17 cellular contexts compared by ENCODE assay signal in the genomic region with DNA sequence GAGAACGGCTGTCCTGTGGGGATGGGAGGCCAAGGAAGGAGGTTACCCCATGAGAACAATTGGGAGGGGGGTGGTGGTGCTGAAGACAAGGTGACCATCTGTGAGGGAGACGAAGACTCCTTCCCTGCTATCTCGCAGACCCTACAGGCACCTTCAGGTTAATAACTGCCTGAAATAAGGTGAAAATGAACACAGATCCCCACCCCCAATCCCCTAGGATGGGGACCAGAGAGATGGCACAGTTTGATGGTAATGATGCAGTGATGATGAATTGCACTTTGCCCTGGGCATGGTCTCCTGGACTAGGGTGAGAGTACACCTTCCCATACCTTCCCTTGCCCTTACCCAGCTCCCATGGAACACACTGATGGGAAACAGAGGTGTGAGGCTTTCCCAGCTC. TPM values are rescaled to one million over a fixed set of nuclear protein-coding genes. Genes with fewer than 3 reads are reported as not detected.
"Had no signal": no experiment of that assay in that cellular context is flagged by ENCODE, and none has a peak within 500 bp of the region (broad histone marks: within the 10 kb centered on the region; RNA-seq: fewer than 3 reads in every experiment).

No MANE protein-coding gene starts in this region.

- H3K27me3 Mint-ChIP-seq: activated CD4-positive, alpha-beta memory T cell treated with anti-CD3 and anti-CD28 coated beads, Interleukin-2, amount 10 ng/mL, durations not matched to agents 7 days and 5 days; effector memory CD8-positive, alpha-beta T cell had no signal

- H3K27ac Mint-ChIP-seq: activated CD4-positive, alpha-beta memory T cell treated with anti-CD3 and anti-CD28 coated beads, Interleukin-2, amount 10 ng/mL, durations not matched to agents 7 days and 5 days; T-helper 2 cell treated with Interferon-gamma antibody and Interleukin-4, amounts not matched to agents 5 μg/mL and 100 μg/mL, for 36 hours had no signal

- ATAC-seq: effector memory CD8-positive, alpha-beta T cell had no signal

- H3K27me3 ChIP-seq: tibial nerve had no signal

- H3K27ac ChIP-seq: skin epidermis, tibial nerve had no signal

- H3K9me3 ChIP-seq: tibial nerve had no signal

- DNase-seq: activated CD4-positive, alpha-beta memory T cell treated with anti-CD3 and anti-CD28 coated beads, Interleukin-2, amount 10 ng/mL, durations not matched to agents 7 days and 5 days; activated CD4-positive, alpha-beta T cell treated with anti-CD3 and anti-CD28 coated beads for 1 hour; activated CD8-positive, alpha-beta memory T cell treated with anti-CD3 and anti-CD28 coated beads, Interleukin-2, amount 50 U/mL, for 48 hours; activated naive CD4-positive, alpha-beta T cell treated with anti-CD3 and anti-CD28 coated beads, Interleukin-2, amount 10 ng/mL, durations not matched to agents 7 days and 5 days; dermis blood vessel endothelial cell; effector memory CD8-positive, alpha-beta T cell; foreskin melanocyte; immature natural killer cell; stimulated activated CD4-positive, alpha-beta T cell treated with anti-CD3 and anti-CD28 coated beads, Interleukin-4, amount 100 ng/mL, for 24 hours; stimulated activated naive CD4-positive, alpha-beta T cell treated with Interleukin-2 at 50 U/mL for 16 hours; substantia nigra; SW 1271 had no signal

- H3K4me3 Mint-ChIP-seq: activated CD4-positive, alpha-beta memory T cell treated with anti-CD3 and anti-CD28 coated beads, Interleukin-2, amount 10 ng/mL, durations not matched to agents 7 days and 5 days; activated naive CD4-positive, alpha-beta T cell treated with anti-CD3 and anti-CD28 coated beads, Interleukin-2, amount 10 ng/mL, durations not matched to agents 7 days and 5 days had no signal

- H3K9me3 Mint-ChIP-seq: activated CD4-positive, alpha-beta memory T cell treated with anti-CD3 and anti-CD28 coated beads, Interleukin-2, amount 10 ng/mL, durations not matched to agents 7 days and 5 days; activated naive CD4-positive, alpha-beta T cell treated with anti-CD3 and anti-CD28 coated beads, Interleukin-2, amount 10 ng/mL, durations not matched to agents 7 days and 5 days; effector memory CD8-positive, alpha-beta T cell; immature natural killer cell; T-helper 2 cell treated with Interferon-gamma antibody and Interleukin-4, amounts not matched to agents 5 μg/mL and 100 μg/mL, for 36 hours had no signal

- H3K4me3 ChIP-seq: skin epidermis, tibial nerve had no signal

RNA-seq across cellular contexts. Expression of a gene that starts 12.0 kb away (rescaled TPM):
- total RNA-seq: chondrocyte, dermis blood vessel endothelial cell, lower leg skin, tibial nerve had no signal

RNA-seq across cellular contexts. Expression of a gene that starts 30.8 kb away (rescaled TPM):
- total RNA-seq: chondrocyte, tibial nerve had no signal
